In genomic region chr1:153727463-153728304, GRCh38 we compare ENCODE assay signal across 8 cellular contexts. TPM values are rescaled to one million over a fixed set of nuclear protein-coding genes. Genes with fewer than 3 reads are reported as not detected.
DNase-seq lines count a peak whose midpoint lies in the region; ATAC-seq and TF ChIP-seq lines count a peak whose summit lies in the region.

INTS3 (plus strand) TSS chr1:153728050; CDS start chr1:153728635, 585 bp downstream.

- no peaks in the 10 kb centered on the region for H3K36me3 ChIP-seq in upper lobe of right lung

- H3K36me3 Mint-ChIP-seq in T-helper 1 cell treated with Interleukin-12 subunit alpha and Interleukin-12 subunit beta and Interleukin-4 antibody, amounts not matched to agents 30 μg/mL and 1 μg/mL, for 36 hours (ENCODE audit: low read depth): peaks cover 11% of the 10 kb centered on the region

- H3K9me3 Mint-ChIP-seq in T-helper 1 cell treated with Interleukin-12 subunit alpha and Interleukin-12 subunit beta and Interleukin-4 antibody, amounts not matched to agents 30 μg/mL and 1 μg/mL, for 36 hours: no peaks in the 10 kb centered on the region

- H3K4me3 ChIP-seq in upper lobe of right lung: peak within 1 kb of the TSS; percentile 94

- H3K27ac ChIP-seq in upper lobe of right lung: peak within 1 kb of the TSS; percentile 99

- no peaks in the 10 kb centered on the region for H3K27me3 Mint-ChIP-seq in T-helper 1 cell treated with Interleukin-12 subunit alpha and Interleukin-12 subunit beta and Interleukin-4 antibody, amounts not matched to agents 30 μg/mL and 1 μg/mL, for 36 hours (ENCODE audit: low read depth)

- no peaks in the 10 kb centered on the region for H3K9me3 ChIP-seq in upper lobe of right lung

- peak within 1 kb of the TSS; percentile 95 for H3K27ac Mint-ChIP-seq in T-helper 1 cell treated with Interleukin-12 subunit alpha and Interleukin-12 subunit beta and Interleukin-4 antibody, amounts not matched to agents 30 μg/mL and 1 μg/mL, for 36 hours

- intact Hi-C loops in left cardiac atrium (cut with DNase I) (no loop called here), posterior vena cava (cut with DNase I) (no loop called here), upper lobe of right lung (cut with DNase I) (no loop called here)

- ATAC-seq in HG02884 (IDR thresholded peaks at IDR 0.05; ENCODE audit: unreplicated experiment) (peak; percentile 97), left cardiac atrium (peak; percentile 99 to 100), upper lobe of right lung (peak; percentile 100)

- DNase-seq in GM13977 (ENCODE audit: low spot score): peak; percentile 97
- DNase-seq in NCI-H1694 (lab: John Stamatoyannopoulos, UW): peak; percentile 100
- peak; percentile 99 for DNase-seq in amniotic stem cell (lab: John Stamatoyannopoulos, UW)
- DNase-seq in left cardiac atrium: peak; percentile 99
- peak; percentile 100 for DNase-seq in posterior vena cava (ENCODE audit: low spot score)
- peak; percentile 100 for DNase-seq in upper lobe of right lung

- no peaks in the 10 kb centered on the region for H3K27me3 ChIP-seq in upper lobe of right lung

- H3K4me1 Mint-ChIP-seq in T-helper 1 cell treated with Interleukin-12 subunit alpha and Interleukin-12 subunit beta and Interleukin-4 antibody, amounts not matched to agents 30 μg/mL and 1 μg/mL, for 36 hours (ENCODE audit: low read depth): peaks cover 16% of the 10 kb centered on the region

- in situ Hi-C loops in GM13977 (cut with MboI; ENCODE audit: low pct_unique_long_range_greater_than_20kb, low sequenced_read_pairs, unreplicated experiment): no loop called here

- TF ChIP-seq CTCF in GM13977 (IDR thresholded peaks at IDR 0.05; ENCODE audit: extremely low read depth, insufficient read depth, missing control alignments) (no peak), upper lobe of right lung (IDR thresholded peaks at IDR 0.05) (peak; percentile 27)

- H3K4me3 Mint-ChIP-seq in T-helper 1 cell treated with Interleukin-12 subunit alpha and Interleukin-12 subunit beta and Interleukin-4 antibody, amounts not matched to agents 30 μg/mL and 1 μg/mL, for 36 hours: peak within 1 kb of the TSS; percentile 98

- H3K4me1 ChIP-seq in upper lobe of right lung: peaks cover 22% of the 10 kb centered on the region

RNA-seq across cellular contexts. Expression of gene INTS3, which starts in this region (rescaled TPM):
- 10 to 100 TPM; 28.2 to 34.1 TPM for total RNA-seq in left cardiac atrium
- 10 to 100 TPM; 41.4 to 49.0 TPM for total RNA-seq in posterior vena cava
- total RNA-seq in upper lobe of right lung: 72.3 TPM

Comparison
In these comparisons a context has a peak if more than half of its experiments do, and no peak if none do; other contexts are left out.
1. Peak in every context shown above with its lines: DNase-seq, ATAC-seq, H3K4me3 ChIP-seq and H3K27ac ChIP-seq.